ENCODE assay signal across 8 cellular contexts in genomic region chr6:111566873-111567517, GRCh38. TPM values are rescaled to one million over a fixed set of nuclear protein-coding genes. Genes with fewer than 3 reads are reported as not detected.
DNase-seq lines count a peak whose midpoint lies in the region; ATAC-seq, FAIRE-seq and TF ChIP-seq lines count a peak whose summit lies in the region.

No MANE protein-coding gene starts in this region.

- H3K27me3 ChIP-seq in gastroesophageal sphincter, result no peaks in the 10 kb centered on the region

- no peaks in the 10 kb centered on the region for H3K27me3 Mint-ChIP-seq in activated T-cell treated with anti-CD3 and anti-CD28 coated beads, Interleukin-2, amount 50 U/mL, for 24 hours

- no peak for FAIRE-seq in frontal cortex (lab: Jason Lieb, UNC)

- ATAC-seq in gastroesophageal sphincter, result no peak
- ATAC-seq in stimulated activated effector memory CD8-positive, alpha-beta T cell treated with anti-CD3 and anti-CD28 coated beads, Interleukin-12 subunit alpha, Interleukin-12 subunit beta, amount 100 ng/mL, for 72 hours, result no peak

- no peaks in the 10 kb centered on the region for H3K9me3 Mint-ChIP-seq in activated T-cell treated with anti-CD3 and anti-CD28 coated beads, Interleukin-2, amount 50 U/mL, for 24 hours
- H3K9me3 Mint-ChIP-seq in stimulated activated effector memory CD8-positive, alpha-beta T cell treated with anti-CD3 and anti-CD28 coated beads, Interleukin-12 subunit alpha, Interleukin-12 subunit beta, amount 100 ng/mL, for 72 hours, result no peaks in the 10 kb centered on the region

- H3K9me3 ChIP-seq in gastroesophageal sphincter, result no peaks in the 10 kb centered on the region

- 13 to 41% methylated on average over 7 to 14 of the region's 19 CpGs for WGBS in gastroesophageal sphincter (ENCODE audit: low coverage in 1 of 2), 2 donors

- H3K36me3 ChIP-seq in gastroesophageal sphincter, result peaks cover 0 to 34% of the 10 kb centered on the region in 2 donors

- no peak for TF ChIP-seq CTCF in gastroesophageal sphincter (IDR thresholded peaks at IDR 0.05)

- H3K27ac Mint-ChIP-seq in activated T-cell treated with anti-CD3 and anti-CD28 coated beads, Interleukin-2, amount 50 U/mL, for 24 hours, result peak overlapping the region; percentile 51
- peak overlapping the region; percentile 63 for H3K27ac Mint-ChIP-seq in stimulated activated effector memory CD8-positive, alpha-beta T cell treated with anti-CD3 and anti-CD28 coated beads, Interleukin-12 subunit alpha, Interleukin-12 subunit beta, amount 100 ng/mL, for 72 hours

- TF ChIP-seq EP300 in gastroesophageal sphincter (IDR thresholded peaks at IDR 0.05), result no peak

- TF ChIP-seq POLR2A in gastroesophageal sphincter (IDR thresholded peaks at IDR 0.05), result no peak

- H3K4me3 ChIP-seq in gastroesophageal sphincter, result peak overlapping the region; percentile 6 to 29

- H3K4me3 Mint-ChIP-seq in activated T-cell treated with anti-CD3 and anti-CD28 coated beads, Interleukin-2, amount 50 U/mL, for 24 hours, result peak overlapping the region; percentile 9
- H3K4me3 Mint-ChIP-seq in stimulated activated effector memory CD8-positive, alpha-beta T cell treated with anti-CD3 and anti-CD28 coated beads, Interleukin-12 subunit alpha, Interleukin-12 subunit beta, amount 100 ng/mL, for 72 hours, result peak overlapping the region; percentile 28

- peaks cover 0 to 61% (median 42%) of the 10 kb centered on the region in 3 donors for H3K4me1 ChIP-seq in gastroesophageal sphincter

- DNase-seq in activated T-cell treated with anti-CD3 and anti-CD28 coated beads, Interleukin-2, amount 50 U/mL, for 24 hours, result no peak
- DNase-seq in activated T-cell treated with anti-CD3 and anti-CD28 coated beads, Interleukin-2, amount 50 U/mL, for 48 hours, result no peak
- peak; percentile 48 for DNase-seq in SK-N-DZ (ENCODE audit: low spot score)
- DNase-seq in stimulated activated effector memory CD8-positive, alpha-beta T cell treated with anti-CD3 and anti-CD28 coated beads, Interleukin-12 subunit alpha, Interleukin-12 subunit beta, amount 100 ng/mL, for 72 hours (ENCODE audit: low spot score in 2 of 2), result no peak
- no peak for DNase-seq in effector CD8-positive, alpha-beta T cell (lab: John Stamatoyannopoulos, UW)
- DNase-seq in frontal cortex (ENCODE audit: low spot score in 2 of 2), result no peak
- no peak for DNase-seq in NCI-H226

- H3K36me3 Mint-ChIP-seq in activated T-cell treated with anti-CD3 and anti-CD28 coated beads, Interleukin-2, amount 50 U/mL, for 24 hours (ENCODE audit: low read depth), result peaks cover 87% of the 10 kb centered on the region
- H3K36me3 Mint-ChIP-seq in stimulated activated effector memory CD8-positive, alpha-beta T cell treated with anti-CD3 and anti-CD28 coated beads, Interleukin-12 subunit alpha, Interleukin-12 subunit beta, amount 100 ng/mL, for 72 hours, result peaks cover 77% of the 10 kb centered on the region

- peak overlapping the region in 3 of 4 donors; percentile 69 to 74 (median 72) for H3K27ac ChIP-seq in gastroesophageal sphincter

- peaks cover 55% of the 10 kb centered on the region for H3K4me1 Mint-ChIP-seq in activated T-cell treated with anti-CD3 and anti-CD28 coated beads, Interleukin-2, amount 50 U/mL, for 24 hours (ENCODE audit: low read depth)
- H3K4me1 Mint-ChIP-seq in stimulated activated effector memory CD8-positive, alpha-beta T cell treated with anti-CD3 and anti-CD28 coated beads, Interleukin-12 subunit alpha, Interleukin-12 subunit beta, amount 100 ng/mL, for 72 hours, result peaks cover 49% of the 10 kb centered on the region

RNA-seq across cellular contexts. Expression of gene TRAF3IP2, which starts 38.7 kb away (rescaled TPM):
- polyA plus RNA-seq in SK-N-DZ (2014; cell fraction: cytosol; rRNA removed), result 0.42 and 0.70 TPM in 2 replicates
- 1.4 TPM in 1 of 2 replicates, not detected in the other for polyA plus RNA-seq in SK-N-DZ (2014; cell fraction: nucleus; rRNA removed)
- total RNA-seq in gastroesophageal sphincter, result 10 to 100 TPM; 18.4 to 33.4 (median 27.5) TPM
- 6.1 TPM for total RNA-seq in frontal cortex
